Comparison of ENCODE assay signal across 18 cellular contexts in genomic region chr5:1814183-1815020, GRCh38.
"Had no signal": no experiment of that assay in that cellular context is flagged by ENCODE, and none has a peak within 500 bp of the region (broad histone marks: within the 10 kb centered on the region; RNA-seq: fewer than 3 reads in every experiment).

No MANE protein-coding gene starts in this region.

- FAIRE-seq: pancreas had no signal

- H3K27ac ChIP-seq: coronary artery, heart right ventricle, neutrophil, pancreas, SJSA1, upper lobe of left lung had no signal

- H3K4me3 Mint-ChIP-seq: activated B cell treated with CpG ODN at 0.5 μM for 24 hours; activated CD4-positive, alpha-beta memory T cell treated with anti-CD3 and anti-CD28 coated beads for 36 hours; activated naive CD8-positive, alpha-beta T cell treated with anti-CD3 and anti-CD28 coated beads, Interleukin-2, amount 10 ng/mL, durations not matched to agents 7 days and 5 days had no signal

- H3K27me3 ChIP-seq: heart right ventricle, neutrophil, pancreas, SJSA1, upper lobe of left lung had no signal

- H3K27me3 Mint-ChIP-seq: activated B cell treated with CpG ODN at 0.5 μM for 24 hours; activated CD4-positive, alpha-beta memory T cell treated with anti-CD3 and anti-CD28 coated beads for 36 hours; activated naive CD8-positive, alpha-beta T cell treated with anti-CD3 and anti-CD28 coated beads, Interleukin-2, amount 10 ng/mL, durations not matched to agents 7 days and 5 days; naive thymus-derived CD8-positive, alpha-beta T cell had no signal

- H3K27ac Mint-ChIP-seq: activated B cell treated with CpG ODN at 0.5 μM for 24 hours; activated CD4-positive, alpha-beta memory T cell treated with anti-CD3 and anti-CD28 coated beads for 36 hours; activated naive CD8-positive, alpha-beta T cell treated with anti-CD3 and anti-CD28 coated beads, Interleukin-2, amount 10 ng/mL, durations not matched to agents 7 days and 5 days; naive thymus-derived CD8-positive, alpha-beta T cell had no signal

- H3K9me3 ChIP-seq: neutrophil, pancreas, SJSA1, upper lobe of left lung had no signal

- H3K9me3 Mint-ChIP-seq: activated B cell treated with CpG ODN at 0.5 μM for 24 hours; activated CD4-positive, alpha-beta memory T cell treated with anti-CD3 and anti-CD28 coated beads for 36 hours; activated naive CD8-positive, alpha-beta T cell treated with anti-CD3 and anti-CD28 coated beads, Interleukin-2, amount 10 ng/mL, durations not matched to agents 7 days and 5 days; naive thymus-derived CD8-positive, alpha-beta T cell had no signal

- H3K4me3 ChIP-seq: coronary artery, heart right ventricle, pancreas, SJSA1, upper lobe of left lung had no signal

- DNase-seq: activated B cell treated with CpG ODN at 0.5 μM for 24 hours; activated CD4-positive, alpha-beta memory T cell treated with anti-CD3 and anti-CD28 coated beads for 36 hours; activated CD4-positive, alpha-beta T cell treated with anti-CD3 and anti-CD28 coated beads for 4 hours; activated naive CD4-positive, alpha-beta T cell; activated naive CD8-positive, alpha-beta T cell treated with anti-CD3 and anti-CD28 coated beads, Interleukin-2, amount 10 ng/mL, durations not matched to agents 7 days and 5 days; amniotic stem cell; heart right ventricle; left cardiac atrium; naive thymus-derived CD8-positive, alpha-beta T cell; pancreas; right cardiac atrium; stimulated activated CD4-positive, alpha-beta T cell treated with anti-CD3 and anti-CD28 coated beads, Interleukin-1b, Interleukin-23, amount 100 ng/mL, for 48 hours; T-helper 1 cell; T-helper 9 cell had no signal

- H3K4me1 ChIP-seq: pancreas, SJSA1, upper lobe of left lung had no signal
